8 cellular contexts compared by ENCODE assay signal in genomic region chr17:7262192-7263070, GRCh38. TPM values are rescaled to one million over a fixed set of nuclear protein-coding genes. Genes with fewer than 3 reads are reported as not detected.
A peak's percentile ranks its signal among the peaks of the same experiment; 100 is the strongest.
DNase-seq lines count a peak whose midpoint lies in the region; ATAC-seq and TF ChIP-seq lines count a peak whose summit lies in the region.

A gene with protein sequence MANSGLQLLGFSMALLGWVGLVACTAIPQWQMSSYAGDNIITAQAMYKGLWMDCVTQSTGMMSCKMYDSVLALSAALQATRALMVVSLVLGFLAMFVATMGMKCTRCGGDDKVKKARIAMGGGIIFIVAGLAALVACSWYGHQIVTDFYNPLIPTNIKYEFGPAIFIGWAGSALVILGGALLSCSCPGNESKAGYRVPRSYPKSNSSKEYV (minus strand): TSS chr17:7262478. CDS start chr17:7262043, 435 bp downstream.

- peak within 1 kb of the TSS; percentile 84 for H3K4me3 Mint-ChIP-seq in CD4-positive, alpha-beta T cell

- in situ Hi-C loops in mammary epithelial cell (cut with MboI; ENCODE audit: low sequenced_read_pairs in 2 of 2) = no loop called here

- WGBS in mammary epithelial cell (ENCODE audit: low coverage, missing lambda C conversion rate) = 29% methylated on average over 10 of the region's 71 CpGs
- WGBS in mesodermal cell (ENCODE audit: insufficient coverage in 2 of 2), 2 experiments = 6% methylated on average over 43 to 69 of the region's 71 CpGs

- CTCF ChIA-PET in CD4-positive, alpha-beta T cell (lab: Charles Lee) = no interaction called here
- CTCF ChIA-PET in mammary epithelial cell (lab: Charles Lee; ENCODE audit: low non-redundant PET) = no interaction called here

- peak within 1 kb of the TSS; percentile 86 for H2AFZ ChIP-seq in mammary epithelial cell (ENCODE audit: low read depth, low read length)

- H3K27ac ChIP-seq in CD4-positive, alpha-beta T cell (ENCODE audit: low read depth, low read length) = peak within 1 kb of the TSS; percentile 21
- H3K27ac ChIP-seq in mammary epithelial cell (ENCODE audit: insufficient read depth, low read depth, low read length) (peak within 1 kb of the TSS; percentile 53), mesodermal cell (ENCODE audit: low read depth, low read length, severe bottlenecking) (no peak within 1 kb of the TSS)

- H3K27me3 ChIP-seq in CD4-positive, alpha-beta T cell (ENCODE audit: control insufficient read depth, insufficient read depth, low read length) = peaks cover 13% of the 10 kb centered on the region
- no peaks in the 10 kb centered on the region for H3K27me3 ChIP-seq in mammary epithelial cell (ENCODE audit: insufficient read depth, low read length)

- H3K36me3 ChIP-seq in mammary epithelial cell (ENCODE audit: insufficient read depth, low read length) = no peaks in the 10 kb centered on the region
- peaks cover 26% of the 10 kb centered on the region for H3K36me3 ChIP-seq in mesodermal cell (ENCODE audit: control insufficient read depth, insufficient read depth, low read length)

- H3K4me1 ChIP-seq in mammary epithelial cell (ENCODE audit: insufficient read depth, low read length) (peaks cover 43% of the 10 kb centered on the region), mesodermal cell (ENCODE audit: control insufficient read depth, insufficient read depth, low read length, poor library complexity, severe bottlenecking) (peaks cover 7% of the 10 kb centered on the region)

- no peaks in the 10 kb centered on the region for H3K9me3 Mint-ChIP-seq in CD4-positive, alpha-beta T cell

- H3K4me3 ChIP-seq in mammary epithelial cell (replicated peaks in 1 of 3; ENCODE audit: insufficient read depth in 1 of 3, low read depth in 2 of 3, low read length in 3 of 3) = peak within 1 kb of the TSS; percentile 33 to 55 (median 37)
- peak within 1 kb of the TSS; percentile 37 for H3K4me3 ChIP-seq in mesodermal cell (ENCODE audit: extremely low read depth, insufficient read depth, low read length, poor library complexity, severe bottlenecking)

- no peaks in the 10 kb centered on the region for H3K9me3 ChIP-seq in CD4-positive, alpha-beta T cell (ENCODE audit: control insufficient read depth, low read length)
- no peaks in the 10 kb centered on the region for H3K9me3 ChIP-seq in mammary epithelial cell (replicated peaks; ENCODE audit: insufficient read depth, low read length)
- no peaks in the 10 kb centered on the region for H3K9me3 ChIP-seq in mesodermal cell (ENCODE audit: control insufficient read depth, low read length)

- peak within 1 kb of the TSS; percentile 43 for H3K9ac ChIP-seq in mammary epithelial cell (ENCODE audit: insufficient read depth, low read length)

- H3K79me2 ChIP-seq in mammary epithelial cell (ENCODE audit: insufficient read depth, low read length) = no peaks in the 10 kb centered on the region

- dilution Hi-C loops in mammary epithelial cell (cut with HindIII; ENCODE audit: low sequenced_read_pairs) = no loop called here

- peaks cover 28% of the 10 kb centered on the region for H3K4me1 Mint-ChIP-seq in CD4-positive, alpha-beta T cell (ENCODE audit: low read depth)

- BruUV-seq in mammary epithelial cell (replicated peaks; lab: Mats Ljungman, UMichigan) = no TSS peak

- no peaks in the 10 kb centered on the region for H4K20me1 ChIP-seq in mammary epithelial cell (ENCODE audit: insufficient read depth, low read length)

- DNase-seq in CD4-positive, alpha-beta T cell = no peak
- DNase-seq in NCI-H146 treated with DMSO at 0.1 percent for 48 hours (lab: John Stamatoyannopoulos, UW; ENCODE audit: unreplicated experiment) (peak; percentile 63), mammary epithelial cell (no peak), hepatic stellate cell (ENCODE audit: low spot score) (no peak)
- no peak for DNase-seq in stimulated activated CD4-positive, alpha-beta T cell treated with anti-CD3 and anti-CD28 coated beads, Interleukin-1b, Interleukin-23, amount 100 ng/mL, for 48 hours

- peak within 1 kb of the TSS; percentile 95 for H3K4me2 ChIP-seq in mammary epithelial cell (ENCODE audit: insufficient read depth, low read depth, low read length)

- POLR2A ChIA-PET in CD4-positive, alpha-beta T cell (lab: Charles Lee) = interaction anchor here (1.0 to 1.1 kb wide), 4 partner anchors 20 to 74 kb away, joined by 3 to 5 read pairs (median 4); partner anchors contain the start of genes ACAP1 and GABARAP

- peaks cover 15% of the 10 kb centered on the region for H3K27me3 Mint-ChIP-seq in CD4-positive, alpha-beta T cell

- peaks cover 14% of the 10 kb centered on the region for H3K36me3 Mint-ChIP-seq in CD4-positive, alpha-beta T cell (ENCODE audit: low read depth)

- peak within 1 kb of the TSS; percentile 59 for H3K27ac Mint-ChIP-seq in CD4-positive, alpha-beta T cell

- peak; percentile 11 for ATAC-seq in CD4-positive, alpha-beta T cell (ENCODE audit: poor library complexity)
- no peak for ATAC-seq in HG02885 (IDR thresholded peaks at IDR 0.05; ENCODE audit: poor library complexity, unreplicated experiment)
- ATAC-seq in GM19035 (IDR thresholded peaks at IDR 0.05; ENCODE audit: unreplicated experiment) = no peak

- intact Hi-C loops in CD4-positive, alpha-beta T cell (cut with DNase I, micrococcal nuclease) = no loop called here
- intact Hi-C loops in mammary epithelial cell (cut with micrococcal nuclease) = no loop called here

- no peak for TF ChIP-seq CTCF in CD4-positive, alpha-beta T cell (IDR thresholded peaks at IDR 0.05)
- no peak for TF ChIP-seq CTCF in mammary epithelial cell (conservative IDR thresholded peaks at IDR 0.05 in 1 of 2, IDR thresholded peaks at IDR 0.05 in 1 of 2; ENCODE audit: extremely low read depth in 1 of 2, insufficient read depth in 1 of 2, low read depth in 1 of 2, low read length in 2 of 2)

RNA-seq across cellular contexts. Expression of the gene that starts here (rescaled TPM):
- 1 to 10 TPM; 1.1 to 1.2 TPM for total RNA-seq in CD4-positive, alpha-beta T cell
- total RNA-seq in mammary epithelial cell = 10 to 100 TPM in 1 of 2 donors, 1 to 10 TPM in 1; 5.0 to 57.8 TPM
- polyA plus RNA-seq in mammary epithelial cell = 10.4 TPM
- 3.2 TPM for polyA minus RNA-seq in mammary epithelial cell
- 11.1 TPM for polyA plus RNA-seq in mesodermal cell (2013, experiment 1 of 2)
- polyA plus RNA-seq in mesodermal cell (2013, experiment 2 of 2) = 7.1 TPM
